8 cellular contexts compared by ENCODE assay signal in the genomic region with DNA sequence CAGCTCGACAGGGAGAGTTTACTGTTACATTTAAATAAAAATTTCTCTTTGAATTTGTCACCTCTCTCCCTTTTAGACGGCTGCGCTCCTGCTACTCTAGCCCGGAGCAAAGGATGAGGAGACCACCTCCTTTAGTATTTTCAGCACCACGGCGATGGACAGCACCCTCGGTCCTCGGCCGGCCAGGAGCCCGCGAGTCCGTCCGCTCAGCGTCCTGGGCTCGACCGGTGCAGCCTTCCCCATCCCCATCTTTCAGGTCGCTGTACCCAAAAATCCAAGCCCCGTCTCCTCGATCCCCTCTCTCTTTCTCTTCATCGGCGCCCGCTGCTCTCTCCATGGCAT. TPM values are rescaled to one million over a fixed set of nuclear protein-coding genes. Genes with fewer than 3 reads are reported as not detected.
A peak's percentile ranks its signal among the peaks of the same experiment; 100 is the strongest.
DNase-seq lines count a peak whose midpoint lies in the region; ATAC-seq, FAIRE-seq and TF ChIP-seq lines count a peak whose summit lies in the region.

No MANE protein-coding gene starts in this region.

- TF ChIP-seq CTCF in A549 (IDR thresholded peaks at IDR 0.05) (no peak), mesothelial cell of epicardium (IDR thresholded peaks at IDR 0.05; ENCODE audit: unreplicated experiment) (no peak)

- H3K9me3 Mint-ChIP-seq in mesothelial cell of epicardium, result no peaks in the 10 kb centered on the region

- no peak overlapping the region; the same call in 2 of the 3 replicates for H3K4me3 ChIP-seq in A549

- POLR2A ChIA-PET in A549 (lab: Yijun Ruan, JAX), result no interaction called here

- ATAC-seq in A549 (peak; percentile 64 to 72; a peak in 5 of 6 replicates), GM21367 (IDR thresholded peaks at IDR 0.05; ENCODE audit: unreplicated experiment) (no peak)

- FAIRE-seq in A549 (lab: Jason Lieb, UNC), result no peak

- DNase-seq in A549 (ENCODE audit: low read depth in 1 of 2, low spot score in 1 of 2), result peak in 1 of 2 experiments; percentile 21
- DNase-seq in M059J (ENCODE audit: low read depth), result peak; percentile 42
- peak; percentile 41 for DNase-seq in epidermal melanocyte (ENCODE audit: insufficient read length, low spot score)
- peak; percentile 69 to 93 for DNase-seq in mesothelial cell of epicardium (ENCODE audit: low spot score in 2 of 2, unreplicated experiment in 2 of 2)
- DNase-seq in NCI-H2227 treated with DMSO at 0.1 percent for 48 hours (lab: John Stamatoyannopoulos, UW), result no peak
- DNase-seq in NCI-H187 treated with DMSO at 0.1 percent for 48 hours (lab: John Stamatoyannopoulos, UW), result no peak
- DNase-seq in NCI-H2196 (lab: John Stamatoyannopoulos, UW; ENCODE audit: unreplicated experiment), result no peak

- H3K4me1 Mint-ChIP-seq in mesothelial cell of epicardium, result peaks cover 9% of the 10 kb centered on the region

- H3K27me3 Mint-ChIP-seq in mesothelial cell of epicardium (ENCODE audit: low read depth), result peaks cover 91% of the 10 kb centered on the region

- H3K27ac Mint-ChIP-seq in mesothelial cell of epicardium, result no peak overlapping the region

- 5% methylated on average over 22 of the region's 22 CpGs for WGBS in A549 (ENCODE audit: missing lambda C conversion rate)

- peaks cover 9% of the 10 kb centered on the region; the same call in 1 of the 3 replicates for H3K4me1 ChIP-seq in A549

- TF ChIP-seq RAD21 in A549 (conservative IDR thresholded peaks at IDR 0.05 in 1 of 2, IDR thresholded peaks at IDR 0.05 in 1 of 2), result no peak

- no peak for TF ChIP-seq EP300 in A549 (IDR thresholded peaks at IDR 0.05)

- no peaks in the 10 kb centered on the region for H3K36me3 Mint-ChIP-seq in mesothelial cell of epicardium

- no peaks in the 10 kb centered on the region for H3K9me3 ChIP-seq in A549

- peak overlapping the region; percentile 76 for H3K4me3 Mint-ChIP-seq in mesothelial cell of epicardium

- CTCF ChIA-PET in A549 (lab: Yijun Ruan, JAX), result no interaction called here

- H3K4me2 ChIP-seq in A549, result peak overlapping the region; percentile 87

- H3K27ac ChIP-seq in A549, result no peak overlapping the region

- TF ChIP-seq POLR2A in A549 (IDR thresholded peaks at IDR 0.05; ENCODE audit: low read length), result no peak

TF ChIP-seq in A549, 52 proteins besides CTCF, POLR2A, EP300 and RAD21:
- TF ChIP-seq MAFK (IDR thresholded peaks at IDR 0.05; ENCODE audit: partially characterized antibody) (no peak), ESRRA (IDR thresholded peaks at IDR 0.05; ENCODE audit: borderline replicate concordance, low read length) (no peak), HOXB5 (CRISPR knock-in tag; IDR thresholded peaks at IDR 0.05) (no peak), NFE2L2 (conservative IDR thresholded peaks at IDR 0.05; ENCODE audit: low read length) (no peak), PHF8 (IDR thresholded peaks at IDR 0.05; ENCODE audit: borderline replicate concordance, low read depth) (no peak), HOXB13 (CRISPR knock-in tag; IDR thresholded peaks at IDR 0.05; ENCODE audit: low read depth) (no peak), REST (IDR thresholded peaks at IDR 0.05) (peak; percentile 92), EHMT2 (IDR thresholded peaks at IDR 0.05; ENCODE audit: low read depth) (0 out of 2 replicates have a peak, but pooled peaks have one; percentile 37), FOSB (CRISPR knock-in tag; IDR thresholded peaks at IDR 0.05) (no peak)
- TF ChIP-seq, protein P1, sequence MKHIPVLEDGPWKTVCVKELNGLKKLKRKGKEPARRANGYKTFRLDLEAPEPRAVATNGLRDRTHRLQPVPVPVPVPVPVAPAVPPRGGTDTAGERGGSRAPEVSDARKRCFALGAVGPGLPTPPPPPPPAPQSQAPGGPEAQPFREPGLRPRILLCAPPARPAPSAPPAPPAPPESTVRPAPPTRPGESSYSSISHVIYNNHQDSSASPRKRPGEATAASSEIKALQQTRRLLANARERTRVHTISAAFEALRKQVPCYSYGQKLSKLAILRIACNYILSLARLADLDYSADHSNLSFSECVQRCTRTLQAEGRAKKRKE (CRISPR knock-in tag; IDR thresholded peaks at IDR 0.05; ENCODE audit: low read depth), result no peak
- TF ChIP-seq, protein P2, sequence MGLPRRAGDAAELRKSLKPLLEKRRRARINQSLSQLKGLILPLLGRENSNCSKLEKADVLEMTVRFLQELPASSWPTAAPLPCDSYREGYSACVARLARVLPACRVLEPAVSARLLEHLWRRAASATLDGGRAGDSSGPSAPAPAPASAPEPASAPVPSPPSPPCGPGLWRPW (IDR thresholded peaks at IDR 0.05), result no peak

RNA-seq across cellular contexts. Expression of gene CELF4, which starts 0.8 kb away (rescaled TPM):
- polyA plus RNA-seq in A549 (2011; rRNA removed) (0.08 TPM in 1 of 2 replicates, not detected in the other), A549 (2017; fragmentation: RNase III; extraction: RNeasy Plus Mini Kit Qiagen cat#74134 plus additional on column Dnase treatment) (not detected in 3 replicates)
- polyA plus RNA-seq in A549 (2012; cell fraction: cytosol; rRNA removed), result 0.03 TPM in 1 of 2 replicates, not detected in the other
- polyA plus RNA-seq in A549 (2012; cell fraction: nucleus; rRNA removed), result 0.02 and 0.11 TPM in 2 replicates
- not detected in 2 replicates for polyA minus RNA-seq in A549 (2011; rRNA and poly(A)+ RNA removed)
- not detected in 2 replicates for total RNA-seq in M059J (2014; rRNA removed; shearing (Covaris generic))
- 2.0 to 2.4 TPM (median 2.3 TPM) in 3 replicates for total RNA-seq in mesothelial cell of epicardium

Comparison
In these comparisons a context has a peak if more than half of its experiments do, and no peak if none do; other contexts are left out.
1. DNase-seq: peak in M059J (single experiment), epidermal melanocyte (single experiment) and mesothelial cell of epicardium (2 of 2); none in NCI-H2227 treated with DMSO at 0.1 percent for 48 hours (single experiment), NCI-H187 treated with DMSO at 0.1 percent for 48 hours (single experiment) and NCI-H2196 (single experiment).